19 cellular contexts compared by ENCODE assay signal in the genomic region with DNA sequence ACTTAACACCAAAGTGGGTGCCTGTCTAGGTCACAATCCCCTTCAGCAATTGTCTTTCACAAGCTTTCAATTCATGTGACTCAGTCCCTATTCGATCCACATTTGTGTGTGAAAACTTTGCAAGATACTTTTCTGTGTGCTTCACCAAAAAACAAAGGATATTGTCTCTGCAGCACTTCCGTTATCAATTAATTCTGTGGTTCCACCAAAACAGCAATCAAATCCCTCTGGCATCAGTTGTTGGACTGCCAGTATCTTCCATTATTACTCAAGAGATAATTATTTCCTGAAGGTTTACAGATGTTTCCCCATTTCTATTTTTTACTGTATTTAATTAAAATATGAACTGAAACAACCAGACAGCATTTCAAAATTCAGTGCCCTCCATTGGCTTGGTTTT.
"Had no signal": no experiment of that assay in that cellular context is flagged by ENCODE, and none has a peak within 500 bp of the region (broad histone marks: within the 10 kb centered on the region; RNA-seq: fewer than 3 reads in every experiment).

No MANE protein-coding gene starts in this region.

- H3K36me3 ChIP-seq: heart left ventricle, neutrophil, ovary, prostate gland, right atrium auricular region, thoracic aorta, vagina had no signal

- H3K27ac ChIP-seq: heart left ventricle, neutrophil, ovary, prostate gland, right atrium auricular region, thoracic aorta, vagina had no signal

- H3K4me3 ChIP-seq: heart left ventricle, ovary, prostate gland, right atrium auricular region, thoracic aorta, vagina had no signal

- H3K4me1 ChIP-seq: prostate gland, vagina had no signal

- DNase-seq: activated CD4-positive, alpha-beta memory T cell treated with anti-CD3 and anti-CD28 coated beads for 36 hours; activated CD4-positive, alpha-beta T cell treated with anti-CD3 and anti-CD28 coated beads for 4 hours; activated CD4-positive, CD25-positive, alpha-beta regulatory T cell; activated effector memory CD4-positive, alpha-beta T cell treated with anti-CD3 and anti-CD28 coated beads, Interleukin-2, amount 50 U/mL, for 16 hours; activated naive CD4-positive, alpha-beta T cell treated with anti-CD3 and anti-CD28 coated beads, Interleukin-2, amount 10 ng/mL, durations not matched to agents 7 days and 5 days; activated T-cell treated with anti-CD3 and anti-CD28 coated beads, Interleukin-2, amount 50 U/mL, for 72 hours; aorta; effector CD4-positive, alpha-beta T cell; erythroblast; heart left ventricle; ovary; stimulated activated CD4-positive, alpha-beta T cell treated with anti-CD3 and anti-CD28 coated beads, Interleukin-4, amount 100 ng/mL, for 24 hours; stimulated activated naive CD4-positive, alpha-beta T cell treated with Interleukin-2 at 50 U/mL for 16 hours; T1000 had no signal

- ATAC-seq: activated T-cell treated with anti-CD3 and anti-CD28 coated beads, Interleukin-2, amount 50 U/mL, for 72 hours; heart left ventricle had no signal

- H3K27me3 ChIP-seq: heart left ventricle, neutrophil, ovary, right atrium auricular region, vagina had no signal

- H3K9me3 ChIP-seq: neutrophil, ovary, prostate gland, vagina had no signal
